ENCODE assay signal across 23 cellular contexts in the genomic region with DNA sequence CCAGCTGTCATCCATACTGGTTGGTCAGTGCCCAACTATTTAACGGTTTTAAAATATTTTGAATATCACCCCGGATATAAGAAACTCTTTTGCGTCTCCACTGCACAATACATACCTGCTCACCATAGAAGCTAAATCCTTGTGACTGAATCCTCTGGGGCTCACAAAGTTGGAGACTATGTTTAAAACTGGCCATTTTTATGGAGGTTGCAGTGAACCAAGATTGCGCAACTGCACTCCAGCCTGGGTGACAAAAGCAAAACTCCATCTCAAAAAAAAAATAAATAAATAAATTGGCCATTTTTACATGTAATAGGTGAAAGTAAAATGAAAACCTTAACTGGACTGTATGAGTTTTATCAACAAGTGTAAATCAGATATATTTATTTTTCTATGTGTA.
"Had no signal": no experiment of that assay in that cellular context is flagged by ENCODE, and none has a peak within 500 bp of the region (broad histone marks: within the 10 kb centered on the region; RNA-seq: fewer than 3 reads in every experiment).

No MANE protein-coding gene starts in this region.

- H3K9ac ChIP-seq: KMS-11 had no signal

- H3K4me2 ChIP-seq: KMS-11 had no signal

- H3K36me3 ChIP-seq: SJSA1 had no signal

- DNase-seq: Kasumi-1, MV-4-11, NCI-H1092, NCI-H1105 treated with DMSO at 0.1 percent for 48 hours, NCI-H1417 treated with DMSO at 0.1 percent for 48 hours, NCI-H146, NCI-H1694 treated with DMSO at 0.1 percent for 48 hours, NCI-H1930, NCI-H2081, NCI-H2107, NCI-H2227 treated with DMSO at 0.1 percent for 48 hours, NCI-H446, NCI-H510A, NCI-H524 treated with DMSO at 0.1 percent for 48 hours, NCI-H69, NCI-H774, Right ventricle myocardium superior, RPMI8226, SIG-M5 had no signal

- H3K4me1 ChIP-seq: SJSA1 had no signal

- H3K27ac ChIP-seq: KMS-11, SJSA1, SK-N-MC had no signal

- H3K4me3 ChIP-seq: SJSA1, SK-N-MC had no signal

- H3K9me3 ChIP-seq: SJSA1 had no signal

- H3K27me3 ChIP-seq: SJSA1 had no signal

- FAIRE-seq: RCC 7860 had no signal
